ENCODE assay signal across 1 cellular context in the genomic region with DNA sequence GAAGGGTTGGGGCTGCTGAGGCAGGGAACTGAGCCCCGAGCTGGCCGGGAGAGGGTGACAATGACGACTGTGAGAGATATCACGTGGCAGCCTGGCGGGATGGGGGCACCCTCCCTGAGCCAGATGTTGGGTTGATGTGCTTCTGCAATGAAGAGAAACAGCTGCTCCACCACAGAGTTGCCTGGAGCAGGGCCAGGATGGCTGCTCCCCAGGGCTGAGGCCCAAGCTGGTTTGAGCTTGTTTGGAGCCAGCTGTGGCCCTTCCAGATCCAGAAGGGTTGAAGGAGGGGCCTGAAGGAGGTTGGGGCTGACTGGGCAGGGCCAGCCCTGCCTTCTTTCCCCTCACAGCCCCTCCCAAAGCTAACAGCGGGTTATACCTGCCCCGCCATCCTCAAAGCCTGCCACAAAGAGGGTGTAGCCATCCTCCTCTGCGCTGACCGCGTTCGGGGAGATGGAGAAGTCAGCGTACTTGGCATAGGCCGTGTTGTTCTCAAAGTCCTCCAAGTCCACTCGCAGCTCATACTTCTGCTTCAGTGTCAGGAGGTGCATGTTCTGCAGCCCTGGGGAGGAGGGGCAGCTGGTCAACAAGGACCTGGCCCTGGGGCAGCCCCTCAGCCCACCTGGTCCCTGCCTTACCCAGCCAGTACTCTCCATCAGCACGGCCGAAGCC.
TF ChIP-seq lines count a peak whose summit lies in the region.

No MANE protein-coding gene starts in this region.

TF ChIP-seq in K562, 482 proteins besides CTCF, POLR2A, EP300 and RAD21 (continued from another document):
- TF ChIP-seq, protein P1, sequence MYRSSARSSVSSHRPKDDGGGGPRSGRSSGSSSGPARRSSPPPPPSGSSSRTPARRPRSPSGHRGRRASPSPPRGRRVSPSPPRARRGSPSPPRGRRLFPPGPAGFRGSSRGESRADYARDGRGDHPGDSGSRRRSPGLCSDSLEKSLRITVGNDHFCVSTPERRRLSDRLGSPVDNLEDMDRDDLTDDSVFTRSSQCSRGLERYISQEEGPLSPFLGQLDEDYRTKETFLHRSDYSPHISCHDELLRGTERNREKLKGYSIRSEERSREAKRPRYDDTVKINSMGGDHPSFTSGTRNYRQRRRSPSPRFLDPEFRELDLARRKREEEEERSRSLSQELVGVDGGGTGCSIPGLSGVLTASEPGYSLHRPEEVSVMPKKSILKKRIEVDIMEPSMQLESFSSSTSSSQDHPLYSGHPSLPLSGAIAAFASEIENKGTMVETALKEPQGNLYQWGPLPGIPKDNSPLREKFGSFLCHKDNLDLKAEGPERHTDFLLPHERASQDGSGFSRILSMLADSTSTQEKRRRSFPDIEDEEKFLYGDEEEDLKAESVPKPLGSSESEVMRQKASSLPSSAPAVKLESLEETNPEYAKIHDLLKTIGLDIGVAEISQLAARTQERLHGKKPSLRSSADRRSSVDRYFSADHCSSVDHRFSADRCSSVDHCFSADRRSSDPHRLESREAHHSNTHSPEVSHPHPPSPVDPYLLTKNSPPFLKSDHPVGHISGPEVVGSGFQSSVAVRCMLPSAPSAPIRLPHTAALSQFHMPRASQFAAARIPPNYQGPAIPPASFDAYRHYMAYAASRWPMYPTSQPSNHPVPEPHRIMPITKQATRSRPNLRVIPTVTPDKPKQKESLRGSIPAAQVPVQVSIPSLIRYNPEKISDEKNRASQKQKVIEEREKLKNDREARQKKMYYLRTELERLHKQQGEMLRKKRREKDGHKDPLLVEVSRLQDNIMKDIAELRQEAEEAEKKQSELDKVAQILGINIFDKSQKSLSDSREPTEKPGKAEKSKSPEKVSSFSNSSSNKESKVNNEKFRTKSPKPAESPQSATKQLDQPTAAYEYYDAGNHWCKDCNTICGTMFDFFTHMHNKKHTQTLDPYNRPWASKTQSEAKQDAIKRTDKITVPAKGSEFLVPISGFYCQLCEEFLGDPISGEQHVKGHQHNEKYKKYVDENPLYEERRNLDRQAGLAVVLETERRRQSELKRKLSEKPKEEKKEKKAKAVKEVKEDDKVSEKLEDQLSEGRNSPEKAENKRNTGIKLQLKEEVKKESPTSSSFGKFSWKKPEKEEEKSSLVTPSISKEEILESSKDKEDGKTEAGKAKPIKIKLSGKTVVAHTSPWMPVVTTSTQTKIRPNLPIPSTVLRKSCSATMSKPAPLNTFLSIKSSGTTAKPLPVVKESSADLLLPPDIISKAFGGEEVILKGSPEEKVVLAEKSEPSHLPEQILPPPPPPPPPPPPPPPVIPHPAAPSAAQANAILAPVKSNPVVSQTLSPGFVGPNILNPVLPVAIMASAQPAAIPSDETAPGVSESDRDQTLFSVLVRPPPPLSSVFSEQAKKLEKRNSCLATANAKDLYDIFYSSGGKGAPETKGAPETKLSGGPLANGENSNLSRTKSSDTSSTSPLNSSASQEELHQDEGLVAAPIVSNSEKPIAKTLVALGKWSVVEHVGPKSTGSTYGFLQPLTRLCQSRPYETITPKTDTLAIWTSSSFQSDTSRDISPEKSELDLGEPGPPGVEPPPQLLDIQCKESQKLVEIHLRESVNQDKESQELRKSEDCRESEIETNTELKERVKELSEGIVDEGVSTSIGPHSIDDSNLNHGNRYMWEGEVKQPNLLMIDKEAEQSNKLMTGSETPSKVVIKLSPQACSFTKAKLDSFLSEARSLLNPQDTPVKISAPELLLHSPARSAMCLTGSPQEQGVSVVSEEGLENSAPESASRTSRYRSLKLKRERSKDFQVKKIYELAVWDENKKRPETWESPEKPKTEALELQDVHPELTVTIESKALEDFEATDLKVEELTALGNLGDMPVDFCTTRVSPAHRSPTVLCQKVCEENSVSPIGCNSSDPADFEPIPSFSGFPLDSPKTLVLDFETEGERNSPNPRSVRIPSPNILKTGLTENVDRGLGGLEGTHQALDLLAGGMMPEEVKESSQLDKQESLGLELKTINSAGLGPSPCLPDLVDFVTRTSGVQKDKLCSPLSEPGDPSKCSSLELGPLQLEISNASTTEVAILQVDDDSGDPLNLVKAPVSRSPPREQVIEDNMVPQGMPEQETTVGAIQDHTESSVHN (IDR thresholded peaks at IDR 0.05; ENCODE audit: borderline replicate concordance in 1 of 2, low read depth in 1 of 2) = no peak
- no peak for TF ChIP-seq ARNT (IDR thresholded peaks at IDR 0.05)
- TF ChIP-seq MAZ (CRISPR knock-in tag; conservative IDR thresholded peaks at IDR 0.05 in 1 of 2, IDR thresholded peaks at IDR 0.05 in 1 of 2) = no peak; a peak in 1 of 4 replicates
- no peak for TF ChIP-seq ZNF184 (CRISPR knock-in tag; IDR thresholded peaks at IDR 0.05)
- TF ChIP-seq BMI1 (IDR thresholded peaks at IDR 0.05; ENCODE audit: low read length) = no peak
- no peak for TF ChIP-seq KHSRP (IDR thresholded peaks at IDR 0.05)
- no peak for TF ChIP-seq ZKSCAN1 (IDR thresholded peaks at IDR 0.05; ENCODE audit: low read depth, low read length)
- no peak for TF ChIP-seq ZNF778 (CRISPR knock-in tag; IDR thresholded peaks at IDR 0.05)
- TF ChIP-seq ZNF282 (CRISPR knock-in tag; IDR thresholded peaks at IDR 0.05) = no peak
- no peak for TF ChIP-seq SAFB2 (IDR thresholded peaks at IDR 0.05; ENCODE audit: borderline replicate concordance, low read depth, low read length, severe bottlenecking)
- no peak for TF ChIP-seq MYC (IDR thresholded peaks at IDR 0.05; ENCODE audit: low read depth, low read length)
- TF ChIP-seq MYC (CRISPR knock-in tag; IDR thresholded peaks at IDR 0.05; ENCODE audit: borderline replicate concordance, low read depth) = no peak
- TF ChIP-seq, protein P2, sequence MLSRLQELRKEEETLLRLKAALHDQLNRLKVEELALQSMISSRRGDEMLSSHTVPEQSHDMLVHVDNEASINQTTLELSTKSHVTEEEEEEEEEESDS (CRISPR knock-in tag; IDR thresholded peaks at IDR 0.05) = no peak
- no peak for TF ChIP-seq ZBTB7A (IDR thresholded peaks at IDR 0.05; ENCODE audit: borderline replicate concordance, control insufficient read depth, low read depth, low read length)
- TF ChIP-seq ZNF239 (CRISPR knock-in tag; IDR thresholded peaks at IDR 0.05) = no peak
